ENCODE assay signal across 20 cellular contexts in the genomic region with DNA sequence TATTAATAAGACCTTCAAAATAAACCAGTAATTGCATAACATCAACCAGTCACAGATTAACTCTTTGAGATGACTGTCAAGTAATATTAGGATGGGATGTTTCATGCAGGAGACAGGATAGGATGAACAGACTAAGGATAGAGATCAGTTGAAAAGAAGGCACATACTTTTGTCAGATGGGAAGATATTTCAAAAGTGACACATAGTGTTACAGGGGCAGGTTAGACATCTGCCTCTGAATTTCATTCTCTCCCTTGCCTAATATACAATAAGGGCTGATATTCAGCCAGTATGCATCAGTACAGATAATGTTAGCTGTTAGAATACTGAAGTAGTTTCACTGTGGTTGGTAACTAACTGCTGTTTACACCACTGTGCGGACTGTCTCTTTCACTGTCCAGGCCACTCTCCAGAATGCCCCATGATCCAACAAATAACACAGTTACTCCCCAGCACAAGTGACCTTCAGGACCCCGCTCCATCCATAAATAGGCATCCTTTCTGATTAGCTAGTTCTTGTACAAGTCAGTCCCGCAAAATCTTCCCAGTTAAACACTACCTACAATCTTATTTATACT. TPM values are rescaled to one million over a fixed set of nuclear protein-coding genes. Genes with fewer than 3 reads are reported as not detected.
DNase-seq lines count a peak whose midpoint lies in the region; ATAC-seq and TF ChIP-seq lines count a peak whose summit lies in the region.
"Had no signal": no experiment of that assay in that cellular context is flagged by ENCODE, and none has a peak within 500 bp of the region (broad histone marks: within the 10 kb centered on the region; RNA-seq: fewer than 3 reads in every experiment).

No MANE protein-coding gene starts in this region.

- peaks cover 33 to 50% (median 35%) of the 10 kb centered on the region in 4 donors for H3K4me1 ChIP-seq in esophagus muscularis mucosa
- peaks cover 29% of the 10 kb centered on the region for H3K4me1 ChIP-seq in muscle layer of colon (ENCODE audit: insufficient read depth, low read length)
- H3K4me1 ChIP-seq in skeletal muscle tissue (ENCODE audit: control insufficient read depth in 3 of 3, insufficient read depth in 3 of 3, low read length in 3 of 3), result peaks cover 8 to 13% (median 11%) of the 10 kb centered on the region in 3 donors
- H3K4me1 ChIP-seq in mammary epithelial cell (ENCODE audit: insufficient read depth, low read length), result peaks cover 4% of the 10 kb centered on the region
- H3K4me1 ChIP-seq: BLaER1 treated with 17β-estradiol and CSF1 and Interleukin-3, amounts not matched to agents 10 nM and 100 nM had no signal

- H3K4me2 ChIP-seq in mammary epithelial cell (ENCODE audit: insufficient read depth, low read depth, low read length), result no peak overlapping the region
- H3K4me2 ChIP-seq: BLaER1 treated with 17β-estradiol and CSF1 and Interleukin-3, amounts not matched to agents 10 nM and 100 nM had no signal

- no peak overlapping the region for H3K4me3 Mint-ChIP-seq in activated naive CD4-positive, alpha-beta T cell treated with anti-CD3 and anti-CD28 coated beads, Interleukin-2, amount 50 U/mL, for 24 hours
- H3K4me3 Mint-ChIP-seq in activated naive CD4-positive, alpha-beta T cell treated with anti-CD3 and anti-CD28 coated beads, Interleukin-2, amount 10 ng/mL, durations not matched to agents 7 days and 5 days, result no peak overlapping the region

- no peaks in the 10 kb centered on the region for H3K27me3 Mint-ChIP-seq in activated naive CD4-positive, alpha-beta T cell treated with anti-CD3 and anti-CD28 coated beads, Interleukin-2, amount 50 U/mL, for 24 hours
- H3K27me3 Mint-ChIP-seq in activated naive CD4-positive, alpha-beta T cell treated with anti-CD3 and anti-CD28 coated beads, Interleukin-2, amount 10 ng/mL, durations not matched to agents 7 days and 5 days, result no peaks in the 10 kb centered on the region

- dilution Hi-C loops in mammary epithelial cell (cut with HindIII; ENCODE audit: low sequenced_read_pairs), result no loop called here

- in situ Hi-C loops in mammary epithelial cell (cut with MboI; ENCODE audit: low sequenced_read_pairs in 2 of 2), result no loop called here

- peaks cover 0 to 11% (median 2%) of the 10 kb centered on the region in 4 donors for H3K36me3 ChIP-seq in esophagus muscularis mucosa
- peaks cover 5% of the 10 kb centered on the region for H3K36me3 ChIP-seq in muscle layer of colon (ENCODE audit: insufficient read depth, low read length)
- H3K36me3 ChIP-seq in skeletal muscle tissue (ENCODE audit: control insufficient read depth in 3 of 3, insufficient read depth in 3 of 3, low read length in 3 of 3), result no peaks in the 10 kb centered on the region
- H3K36me3 ChIP-seq in mammary epithelial cell (ENCODE audit: insufficient read depth, low read length), result peaks cover 5% of the 10 kb centered on the region

- TF ChIP-seq CTCF in esophagus muscularis mucosa (IDR thresholded peaks at IDR 0.05) (no peak), mammary epithelial cell (conservative IDR thresholded peaks at IDR 0.05 in 1 of 2, IDR thresholded peaks at IDR 0.05 in 1 of 2; ENCODE audit: extremely low read depth in 1 of 2, insufficient read depth in 1 of 2, low read depth in 1 of 2, low read length in 2 of 2) (no peak)

- H3K79me2 ChIP-seq in mammary epithelial cell (ENCODE audit: insufficient read depth, low read length), result peaks cover 46% of the 10 kb centered on the region

- intact Hi-C loops in esophagus muscularis mucosa (cut with DNase I) (no loop called here), mammary epithelial cell (cut with micrococcal nuclease) (no loop called here)

- H3K9me3 Mint-ChIP-seq in activated naive CD4-positive, alpha-beta T cell treated with anti-CD3 and anti-CD28 coated beads, Interleukin-2, amount 50 U/mL, for 24 hours, result peaks cover 7% of the 10 kb centered on the region
- H3K9me3 Mint-ChIP-seq in activated naive CD4-positive, alpha-beta T cell treated with anti-CD3 and anti-CD28 coated beads, Interleukin-2, amount 10 ng/mL, durations not matched to agents 7 days and 5 days, result no peaks in the 10 kb centered on the region

- peaks cover 54% of the 10 kb centered on the region for H3K4me1 Mint-ChIP-seq in activated naive CD4-positive, alpha-beta T cell treated with anti-CD3 and anti-CD28 coated beads, Interleukin-2, amount 50 U/mL, for 24 hours
- H3K4me1 Mint-ChIP-seq in activated naive CD4-positive, alpha-beta T cell treated with anti-CD3 and anti-CD28 coated beads, Interleukin-2, amount 10 ng/mL, durations not matched to agents 7 days and 5 days, result peaks cover 9% of the 10 kb centered on the region

- CTCF ChIA-PET in activated naive CD4-positive, alpha-beta T cell treated with anti-CD3 and anti-CD28 coated beads, Interleukin-2, amount 10 ng/mL, durations not matched to agents 7 days and 5 days (lab: Charles Lee), result no interaction called here
- CTCF ChIA-PET in mammary epithelial cell (lab: Charles Lee; ENCODE audit: low non-redundant PET), result no interaction called here

- H3K27ac ChIP-seq in esophagus muscularis mucosa (replicated peaks in 1 of 4) (peak overlapping the region; percentile 22 to 62 (median 44)), muscle layer of colon (ENCODE audit: low read depth, low read length) (peak overlapping the region; percentile 35), skeletal muscle tissue (ENCODE audit: low read depth, low read length) (peak overlapping the region; percentile 14), mammary epithelial cell (ENCODE audit: insufficient read depth, low read depth, low read length) (no peak overlapping the region)
- H3K27ac ChIP-seq: BLaER1 treated with 17β-estradiol and CSF1 and Interleukin-3, amounts not matched to agents 10 nM and 100 nM; HL-60 had no signal

- H3K9me3 ChIP-seq in esophagus muscularis mucosa (no peaks in the 10 kb centered on the region), muscle layer of colon (ENCODE audit: low read length) (no peaks in the 10 kb centered on the region), skeletal muscle tissue (ENCODE audit: control insufficient read depth in 3 of 3, low read length in 3 of 3) (no peaks in the 10 kb centered on the region), mammary epithelial cell (replicated peaks; ENCODE audit: insufficient read depth, low read length) (peaks cover 2% of the 10 kb centered on the region)

- H3K27me3 ChIP-seq in esophagus muscularis mucosa, result no peaks in the 10 kb centered on the region
- no peaks in the 10 kb centered on the region for H3K27me3 ChIP-seq in muscle layer of colon (ENCODE audit: control insufficient read depth in 1 of 2, insufficient read depth in 2 of 2, low read length in 2 of 2)
- H3K27me3 ChIP-seq in skeletal muscle tissue (ENCODE audit: control insufficient read depth in 3 of 3, insufficient read depth in 3 of 3, low read length in 3 of 3), result no peaks in the 10 kb centered on the region
- no peaks in the 10 kb centered on the region for H3K27me3 ChIP-seq in mammary epithelial cell (ENCODE audit: insufficient read depth, low read length)
- H3K27me3 ChIP-seq: BLaER1 treated with 17β-estradiol and CSF1 and Interleukin-3, amounts not matched to agents 10 nM and 100 nM had no signal

- no peak for TF ChIP-seq EP300 in esophagus muscularis mucosa (IDR thresholded peaks at IDR 0.05)

- H3K27ac Mint-ChIP-seq in activated naive CD4-positive, alpha-beta T cell treated with anti-CD3 and anti-CD28 coated beads, Interleukin-2, amount 50 U/mL, for 24 hours, result peak overlapping the region; percentile 41
- H3K27ac Mint-ChIP-seq in activated naive CD4-positive, alpha-beta T cell treated with anti-CD3 and anti-CD28 coated beads, Interleukin-2, amount 10 ng/mL, durations not matched to agents 7 days and 5 days, result no peak overlapping the region

- no peak overlapping the region for H2AFZ ChIP-seq in mammary epithelial cell (ENCODE audit: low read depth, low read length)

- no TSS peak for BruUV-seq in mammary epithelial cell (replicated peaks; lab: Mats Ljungman, UMichigan)

- no peak for DNase-seq in activated naive CD4-positive, alpha-beta T cell treated with anti-CD3 and anti-CD28 coated beads, Interleukin-2, amount 10 ng/mL, durations not matched to agents 7 days and 5 days
- DNase-seq in esophagus muscularis mucosa (ENCODE audit: extremely low spot score) (no peak), mammary epithelial cell (no peak), DMS 273 treated with DMSO at 0.1 percent for 48 hours (lab: John Stamatoyannopoulos, UW) (no peak)
- DNase-seq: GOT3; NCI-H1436; NCI-H2081 treated with DMSO at 0.1 percent for 48 hours; NCI-H69; NK-92 treated with Interleukin-12 subunit alpha and Interleukin-12 subunit beta, amount 100 ng/mL, for 24 hours; OCI-M1; RPMI8226 had no signal

- no peaks in the 10 kb centered on the region for H4K20me1 ChIP-seq in mammary epithelial cell (ENCODE audit: insufficient read depth, low read length)

- H3K4me3 ChIP-seq in esophagus muscularis mucosa (no peak overlapping the region), muscle layer of colon (ENCODE audit: low read depth in 1 of 2, low read length in 2 of 2) (no peak overlapping the region), skeletal muscle tissue (ENCODE audit: low read length in 3 of 3) (peak overlapping the region in 1 of 3 donors; percentile 4), mammary epithelial cell (replicated peaks in 1 of 3; ENCODE audit: insufficient read depth in 1 of 3, low read depth in 2 of 3, low read length in 3 of 3) (no peak overlapping the region)
- H3K4me3 ChIP-seq: BLaER1 treated with 17β-estradiol and CSF1 and Interleukin-3, amounts not matched to agents 10 nM and 100 nM; GM12878 had no signal

- 80% methylated on average over 3 of the region's 3 CpGs for WGBS in esophagus muscularis mucosa
- WGBS in mammary epithelial cell (ENCODE audit: low coverage, missing lambda C conversion rate), result 76% methylated on average over 3 of the region's 3 CpGs

- H3K9ac ChIP-seq in muscle layer of colon (ENCODE audit: low read length) (no peak overlapping the region), skeletal muscle tissue (ENCODE audit: low read depth in 1 of 3, low read length in 3 of 3) (no peak overlapping the region), mammary epithelial cell (ENCODE audit: insufficient read depth, low read length) (no peak overlapping the region)
- H3K9ac ChIP-seq: BLaER1 treated with 17β-estradiol and CSF1 and Interleukin-3, amounts not matched to agents 10 nM and 100 nM had no signal

- TF ChIP-seq POLR2A in esophagus muscularis mucosa (IDR thresholded peaks at IDR 0.05; ENCODE audit: low read depth), result no peak

- ATAC-seq in GM18867 (IDR thresholded peaks at IDR 0.05; ENCODE audit: unreplicated experiment), result no peak
- ATAC-seq: GM12878 had no signal

- peaks cover 20% of the 10 kb centered on the region for H3K36me3 Mint-ChIP-seq in activated naive CD4-positive, alpha-beta T cell treated with anti-CD3 and anti-CD28 coated beads, Interleukin-2, amount 50 U/mL, for 24 hours
- peaks cover 18% of the 10 kb centered on the region for H3K36me3 Mint-ChIP-seq in activated naive CD4-positive, alpha-beta T cell treated with anti-CD3 and anti-CD28 coated beads, Interleukin-2, amount 10 ng/mL, durations not matched to agents 7 days and 5 days

RNA-seq across cellular contexts. Expression of a gene that starts 22.1 kb away (rescaled TPM):
- total RNA-seq in esophagus muscularis mucosa, result 100 to 1,000 TPM; 262 to 431 (median 319) TPM
- total RNA-seq in skeletal muscle tissue, result 18.3 TPM
- total RNA-seq in mammary epithelial cell, result not detected
- not detected for polyA plus RNA-seq in mammary epithelial cell
- not detected for polyA minus RNA-seq in mammary epithelial cell
- total RNA-seq: A172, G401, GM12878 had no signal

Comparison
In these comparisons a context has a peak if more than half of its experiments do, and no peak if none do; other contexts are left out.
1. RNA of a gene that starts 22.1 kb away (total RNA-seq): 262 to 431 TPM in esophagus muscularis mucosa and 18.3 TPM in skeletal muscle tissue (single experiment); not detected in mammary epithelial cell; every median in the first group is over 10 times any median in the second.